In genomic region chr21:35573472-35574389, GRCh38 we compare ENCODE assay signal across 21 cellular contexts.
DNase-seq lines count a peak whose midpoint lies in the region; ATAC-seq and TF ChIP-seq lines count a peak whose summit lies in the region.
"Had no signal": no experiment of that assay in that cellular context is flagged by ENCODE, and none has a peak within 500 bp of the region (broad histone marks: within the 10 kb centered on the region; RNA-seq: fewer than 3 reads in every experiment).

No MANE protein-coding gene starts in this region.

- no peak overlapping the region for H3K4me3 ChIP-seq in AG10803 (ENCODE audit: low read length)
- no peak overlapping the region for H3K4me3 ChIP-seq in fibroblast of pulmonary artery (replicated peaks; ENCODE audit: low read depth, low read length)
- no peak overlapping the region for H3K4me3 ChIP-seq in liver (ENCODE audit: low read depth in 1 of 3, low read length in 3 of 3)
- H3K4me3 ChIP-seq: GM23248, SJCRH30 had no signal

- 46% methylated on average over 6 of the region's 6 CpGs for WGBS in liver

- H3K9ac ChIP-seq in liver (ENCODE audit: low read depth in 1 of 2, low read length in 2 of 2), result no peak overlapping the region
- H3K9ac ChIP-seq: GM23248, KMS-11 had no signal

- CTCF ChIA-PET in RWPE1 (lab: Yijun Ruan, JAX), result no interaction called here

- POLR2A ChIA-PET in RWPE1 (lab: Yijun Ruan, JAX; ENCODE audit: low non-redundant PET), result no interaction called here

- no peak overlapping the region for H3K27ac ChIP-seq in liver (ENCODE audit: low read depth in 1 of 2, low read length in 2 of 2)
- no peak overlapping the region for H3K27ac ChIP-seq in RWPE1
- H3K27ac ChIP-seq: GM23248, KMS-11, SJCRH30 had no signal

- no peak for TF ChIP-seq RAD21 in liver (IDR thresholded peaks at IDR 0.05)

- no peak for ATAC-seq in GM18511 (IDR thresholded peaks at IDR 0.05; ENCODE audit: unreplicated experiment)
- no peak for ATAC-seq in GM21723 (IDR thresholded peaks at IDR 0.05; ENCODE audit: unreplicated experiment)
- ATAC-seq: HCT116 had no signal

- no peaks in the 10 kb centered on the region for H3K27me3 ChIP-seq in liver (ENCODE audit: control insufficient read depth in 4 of 4, insufficient read depth in 4 of 4, low read length in 3 of 4)
- H3K27me3 ChIP-seq: SJCRH30 had no signal

- peak; percentile 55 for DNase-seq in AG10803 (ENCODE audit: low read depth)
- peak; percentile 81 for DNase-seq in amniotic epithelial cell (ENCODE audit: low read depth)
- peak; percentile 56 for DNase-seq in fibroblast of pulmonary artery (ENCODE audit: low read depth)
- no peak for DNase-seq in RWPE1 (ENCODE audit: low spot score)
- no peak for DNase-seq in NCI-H146 (lab: John Stamatoyannopoulos, UW)
- DNase-seq: 8988T; Calu3; CD4-positive, alpha-beta memory T cell; DMS79; GM23248; MM.1S; NCI-H1105; NCI-H187 treated with DMSO at 0.1 percent for 48 hours; NCI-H748 treated with DMSO at 0.1 percent for 48 hours; OCI-M1; SJCRH30 had no signal

- TF ChIP-seq CTCF in AG10803 (conservative IDR thresholded peaks at IDR 0.05; ENCODE audit: low read length) (no peak), fibroblast of pulmonary artery (IDR thresholded peaks at IDR 0.05; ENCODE audit: low read length, missing control alignments) (no peak), liver (IDR thresholded peaks at IDR 0.05; ENCODE audit: low read depth, low read length, missing input control) (no peak), RWPE1 (conservative IDR thresholded peaks at IDR 0.05; ENCODE audit: low read depth) (no peak)

- H3K4me1 ChIP-seq in liver (ENCODE audit: control insufficient read depth in 4 of 4, insufficient read depth in 4 of 4, low read length in 3 of 4), result no peaks in the 10 kb centered on the region

- H3K9me3 ChIP-seq in liver (ENCODE audit: control insufficient read depth in 4 of 4, low read length in 3 of 4), result no peaks in the 10 kb centered on the region
- H3K9me3 ChIP-seq: SJCRH30 had no signal

- H3K36me3 ChIP-seq in liver (ENCODE audit: control insufficient read depth in 4 of 4, insufficient read depth in 3 of 4, low read depth in 1 of 4, low read length in 3 of 4), result no peaks in the 10 kb centered on the region
- H3K36me3 ChIP-seq: SJCRH30 had no signal

TF ChIP-seq in liver, 16 proteins besides CTCF, POLR2A, EP300 and RAD21:
- TF ChIP-seq RXRA (IDR thresholded peaks at IDR 0.05), result no peak
- TF ChIP-seq NR2F2 (IDR thresholded peaks at IDR 0.05), result peak; percentile 13
- TF ChIP-seq HNF4A (conservative IDR thresholded peaks at IDR 0.05), result no peak
- TF ChIP-seq FOXA2 (IDR thresholded peaks at IDR 0.05), result peak; percentile 2
- no peak for TF ChIP-seq SP1 (IDR thresholded peaks at IDR 0.05)

Comparison
In these comparisons a context has a peak if more than half of its experiments do, and no peak if none do; other contexts are left out.
1. DNase-seq: peak in AG10803 (single experiment), amniotic epithelial cell (single experiment) and fibroblast of pulmonary artery (single experiment); none in RWPE1 (single experiment) and NCI-H146 (single experiment).